In genomic region chr6:33211666-33212422, GRCh38 we compare ENCODE assay signal across 20 cellular contexts. TPM values are rescaled to one million over a fixed set of nuclear protein-coding genes. Genes with fewer than 3 reads are reported as not detected.
DNase-seq lines count a peak whose midpoint lies in the region; ATAC-seq and TF ChIP-seq lines count a peak whose summit lies in the region.
"Had no signal": no experiment of that assay in that cellular context is flagged by ENCODE, and none has a peak within 500 bp of the region (broad histone marks: within the 10 kb centered on the region; RNA-seq: fewer than 3 reads in every experiment).

No MANE protein-coding gene starts in this region.

- no peaks in the 10 kb centered on the region for H4K20me1 ChIP-seq in GM23248 (ENCODE audit: insufficient read depth)

- no peak for TF ChIP-seq POLR2A in NB4 (IDR thresholded peaks at IDR 0.05; ENCODE audit: extremely low read depth, insufficient read length)

- peaks cover 25% of the 10 kb centered on the region for H3K27me3 Mint-ChIP-seq in neural crest cell (ENCODE audit: low read depth)
- H3K27me3 Mint-ChIP-seq in stimulated activated naive CD8-positive, alpha-beta T cell treated with anti-CD3 and anti-CD28 coated beads, Interleukin-15, amount 100 ng/mL, for 72 hours: peaks cover 17% of the 10 kb centered on the region
- H3K27me3 Mint-ChIP-seq in activated CD8-positive, alpha-beta memory T cell treated with anti-CD3 and anti-CD28 coated beads, Interleukin-2, amount 10 ng/mL, durations not matched to agents 7 days and 5 days: peaks cover 28% of the 10 kb centered on the region

- no peak for DNase-seq in GM23248
- DNase-seq in NB4 (ENCODE audit: low read depth): peak; percentile 12
- DNase-seq in epithelial cell of proximal tubule (ENCODE audit: low read depth): no peak
- no peak for DNase-seq in neural crest cell (ENCODE audit: low read depth, low spot score)
- no peak for DNase-seq in stimulated activated naive CD8-positive, alpha-beta T cell treated with anti-CD3 and anti-CD28 coated beads, Interleukin-15, amount 100 ng/mL, for 72 hours
- DNase-seq in activated CD8-positive, alpha-beta memory T cell treated with anti-CD3 and anti-CD28 coated beads, Interleukin-2, amount 10 ng/mL, durations not matched to agents 7 days and 5 days: no peak
- no peak for DNase-seq in activated CD4-positive, alpha-beta T cell treated with anti-CD3 and anti-CD28 coated beads, Interleukin-2, amount 50 U/mL, for 48 hours
- DNase-seq: activated CD4-positive, alpha-beta T cell treated with anti-CD3 and anti-CD28 coated beads, Interleukin-2, amount 10 ng/mL, durations not matched to agents 24 days and 14 days; activated T-cell treated with anti-CD3 and anti-CD28 coated beads for 4 hours; dermis blood vessel endothelial cell; head of caudate nucleus; mucosa of descending colon; NCI-H1105; NCI-H2107; NCI-H526; small intestine had no signal

- H3K36me3 Mint-ChIP-seq in neural crest cell (ENCODE audit: low read depth): peaks cover 10% of the 10 kb centered on the region
- peaks cover 18% of the 10 kb centered on the region for H3K36me3 Mint-ChIP-seq in activated CD8-positive, alpha-beta memory T cell treated with anti-CD3 and anti-CD28 coated beads, Interleukin-2, amount 10 ng/mL, durations not matched to agents 7 days and 5 days

- in situ Hi-C loops in GM23248 (cut with MboI): no loop called here

- H3K4me1 Mint-ChIP-seq in neural crest cell: peaks cover 40% of the 10 kb centered on the region
- H3K4me1 Mint-ChIP-seq in stimulated activated naive CD8-positive, alpha-beta T cell treated with anti-CD3 and anti-CD28 coated beads, Interleukin-15, amount 100 ng/mL, for 72 hours: peaks cover 81% of the 10 kb centered on the region
- H3K4me1 Mint-ChIP-seq in activated CD8-positive, alpha-beta memory T cell treated with anti-CD3 and anti-CD28 coated beads, Interleukin-2, amount 10 ng/mL, durations not matched to agents 7 days and 5 days: peaks cover 29% of the 10 kb centered on the region

- H3K9me3 ChIP-seq in GM23248 (ENCODE audit: low read depth): no peaks in the 10 kb centered on the region
- H3K9me3 ChIP-seq: breast epithelium, esophagus muscularis mucosa, mucosa of descending colon had no signal

- peak overlapping the region; percentile 78 for H3K4me3 ChIP-seq in GM23248
- no peak overlapping the region for H3K4me3 ChIP-seq in NB4 (ENCODE audit: low read depth, low read length)
- H3K4me3 ChIP-seq in epithelial cell of proximal tubule (ENCODE audit: low read depth, low read length): no peak overlapping the region
- H3K4me3 ChIP-seq: mucosa of descending colon had no signal

- ATAC-seq in stimulated activated naive CD8-positive, alpha-beta T cell treated with anti-CD3 and anti-CD28 coated beads, Interleukin-15, amount 100 ng/mL, for 72 hours: no peak
- ATAC-seq in activated CD8-positive, alpha-beta memory T cell treated with anti-CD3 and anti-CD28 coated beads, Interleukin-2, amount 10 ng/mL, durations not matched to agents 7 days and 5 days: no peak
- ATAC-seq: mucosa of descending colon had no signal

- H3K4me2 ChIP-seq in GM23248 (ENCODE audit: unreplicated experiment): no peak overlapping the region

- H3K4me1 ChIP-seq in GM23248 (ENCODE audit: insufficient read depth): peaks cover 17% of the 10 kb centered on the region

- no peak overlapping the region for H3K9ac ChIP-seq in GM23248
- H3K9ac ChIP-seq: parathyroid adenoma had no signal

- H3K27me3 ChIP-seq in GM23248 (replicated peaks; ENCODE audit: insufficient read depth): no peaks in the 10 kb centered on the region
- H3K27me3 ChIP-seq: breast epithelium, esophagus muscularis mucosa had no signal

- H3K9me3 Mint-ChIP-seq in neural crest cell: no peaks in the 10 kb centered on the region
- no peaks in the 10 kb centered on the region for H3K9me3 Mint-ChIP-seq in stimulated activated naive CD8-positive, alpha-beta T cell treated with anti-CD3 and anti-CD28 coated beads, Interleukin-15, amount 100 ng/mL, for 72 hours
- H3K9me3 Mint-ChIP-seq in activated CD8-positive, alpha-beta memory T cell treated with anti-CD3 and anti-CD28 coated beads, Interleukin-2, amount 10 ng/mL, durations not matched to agents 7 days and 5 days (ENCODE audit: low read depth): no peaks in the 10 kb centered on the region
- H3K9me3 Mint-ChIP-seq: activated CD4-positive, alpha-beta T cell treated with anti-CD3 and anti-CD28 coated beads, Interleukin-2, amount 10 ng/mL, durations not matched to agents 24 days and 14 days; activated naive CD4-positive, alpha-beta T cell treated with anti-CD3 and anti-CD28 coated beads, Interleukin-2, amount 50 U/mL, for 24 hours had no signal

- no peak overlapping the region for H3K27ac ChIP-seq in GM23248
- H3K27ac ChIP-seq: breast epithelium had no signal

- TF ChIP-seq CTCF in NB4 (IDR thresholded peaks at IDR 0.05; ENCODE audit: low read depth, low read length): no peak
- TF ChIP-seq CTCF in epithelial cell of proximal tubule (conservative IDR thresholded peaks at IDR 0.05; ENCODE audit: low read depth, low read length): peak; percentile 6
- no peak for TF ChIP-seq CTCF in neural crest cell (conservative IDR thresholded peaks at IDR 0.05)

- no peak overlapping the region for H2AFZ ChIP-seq in GM23248
- H2AFZ ChIP-seq: parathyroid adenoma had no signal

- peaks cover 13% of the 10 kb centered on the region; the same call in 1 of the 2 replicates for H3F3A ChIP-seq in GM23248 (ENCODE audit: insufficient read depth)

- no peaks in the 10 kb centered on the region for H3K9me2 ChIP-seq in GM23248 (ENCODE audit: insufficient read depth)

- peak overlapping the region; percentile 92 for H3K4me3 Mint-ChIP-seq in neural crest cell
- H3K4me3 Mint-ChIP-seq in stimulated activated naive CD8-positive, alpha-beta T cell treated with anti-CD3 and anti-CD28 coated beads, Interleukin-15, amount 100 ng/mL, for 72 hours: no peak overlapping the region
- no peak overlapping the region for H3K4me3 Mint-ChIP-seq in activated CD8-positive, alpha-beta memory T cell treated with anti-CD3 and anti-CD28 coated beads, Interleukin-2, amount 10 ng/mL, durations not matched to agents 7 days and 5 days

- CTCF ChIA-PET in activated CD8-positive, alpha-beta memory T cell treated with anti-CD3 and anti-CD28 coated beads, Interleukin-2, amount 10 ng/mL, durations not matched to agents 7 days and 5 days (lab: Charles Lee): no interaction called here

- no peak overlapping the region for H3K27ac Mint-ChIP-seq in neural crest cell (ENCODE audit: unreplicated experiment)
- H3K27ac Mint-ChIP-seq in stimulated activated naive CD8-positive, alpha-beta T cell treated with anti-CD3 and anti-CD28 coated beads, Interleukin-15, amount 100 ng/mL, for 72 hours: no peak overlapping the region
- H3K27ac Mint-ChIP-seq in activated CD8-positive, alpha-beta memory T cell treated with anti-CD3 and anti-CD28 coated beads, Interleukin-2, amount 10 ng/mL, durations not matched to agents 7 days and 5 days: no peak overlapping the region
- H3K27ac Mint-ChIP-seq: activated CD4-positive, alpha-beta T cell treated with anti-CD3 and anti-CD28 coated beads, Interleukin-2, amount 10 ng/mL, durations not matched to agents 24 days and 14 days had no signal

- peaks cover 9% of the 10 kb centered on the region for H3K79me2 ChIP-seq in GM23248 (ENCODE audit: insufficient read depth)
- H3K79me2 ChIP-seq: parathyroid adenoma had no signal

- 93 to 94% methylated on average over 16 to 18 of the region's 18 CpGs for WGBS in GM23248 (ENCODE audit: low coverage in 1 of 2, low lambda C conversion rate in 2 of 2, missing lambda C conversion rate in 2 of 2), 2 experiments

- H3K36me3 ChIP-seq in GM23248 (ENCODE audit: low read depth): 0 out of 2 replicates have a peak, but pooled peaks cover 5% of the 10 kb centered on the region
- H3K36me3 ChIP-seq: breast epithelium had no signal

RNA-seq across cellular contexts. Expression of gene RING1, which starts 3.5 kb away (rescaled TPM):
- 35.8 and 37.6 TPM in 2 replicates for total RNA-seq in GM23248 (2014; rRNA removed; shearing (Covaris generic))
- polyA plus RNA-seq in GM23248 (2016; fragmentation: Nextera tagmentation; extraction: Ambion mirVana): 11.3 and 12.7 TPM in 2 replicates
- total RNA-seq in epithelial cell of proximal tubule: 11.3 and 17.2 TPM in 2 replicates
- total RNA-seq in neural crest cell: 61.2 and 61.7 TPM in 2 replicates
- 10 to 100 TPM; 32.6 to 37.8 TPM for total RNA-seq in activated CD8-positive, alpha-beta memory T cell treated with anti-CD3 and anti-CD28 coated beads, Interleukin-2, amount 10 ng/mL, durations not matched to agents 7 days and 5 days

RNA-seq across cellular contexts. Expression of gene HSD17B8, which starts 7.4 kb away (rescaled TPM):
- 1.8 and 3.7 TPM in 2 replicates for total RNA-seq in GM23248 (2014; rRNA removed; shearing (Covaris generic))
- 5.3 and 5.6 TPM in 2 replicates for polyA plus RNA-seq in GM23248 (2016; fragmentation: Nextera tagmentation; extraction: Ambion mirVana)
- total RNA-seq in epithelial cell of proximal tubule (16.3 and 16.9 TPM in 2 replicates), neural crest cell (3.3 and 4.4 TPM in 2 replicates)
- 10 to 100 TPM; 18.6 to 20.9 TPM for total RNA-seq in activated CD8-positive, alpha-beta memory T cell treated with anti-CD3 and anti-CD28 coated beads, Interleukin-2, amount 10 ng/mL, durations not matched to agents 7 days and 5 days

RNA-seq across cellular contexts. Expression of gene SLC39A7, which starts 11.2 kb away (rescaled TPM):
- total RNA-seq in GM23248 (2014; rRNA removed; shearing (Covaris generic)): 126 and 147 TPM in 2 replicates
- 24.7 and 26.9 TPM in 2 replicates for polyA plus RNA-seq in GM23248 (2016; fragmentation: Nextera tagmentation; extraction: Ambion mirVana)
- total RNA-seq in epithelial cell of proximal tubule (70.8 and 97.8 TPM in 2 replicates), neural crest cell (95.7 and 103 TPM in 2 replicates)
- 10 to 100 TPM; 50.1 to 63.9 TPM for total RNA-seq in activated CD8-positive, alpha-beta memory T cell treated with anti-CD3 and anti-CD28 coated beads, Interleukin-2, amount 10 ng/mL, durations not matched to agents 7 days and 5 days

RNA-seq across cellular contexts. Expression of gene RXRB, which starts 11.4 kb away (rescaled TPM):
- total RNA-seq in GM23248 (2014; rRNA removed; shearing (Covaris generic)): 27.7 and 28.8 TPM in 2 replicates
- 28.1 and 28.9 TPM in 2 replicates for polyA plus RNA-seq in GM23248 (2016; fragmentation: Nextera tagmentation; extraction: Ambion mirVana)
- total RNA-seq in epithelial cell of proximal tubule: 15.0 and 15.1 TPM in 2 replicates
- total RNA-seq in neural crest cell: 31.8 and 33.1 TPM in 2 replicates
- total RNA-seq in activated CD8-positive, alpha-beta memory T cell treated with anti-CD3 and anti-CD28 coated beads, Interleukin-2, amount 10 ng/mL, durations not matched to agents 7 days and 5 days: 10 to 100 TPM; 36.0 to 38.9 TPM

RNA-seq across cellular contexts. Expression of gene COL11A2, which starts 19.6 kb away (rescaled TPM):
- 0.25 and 0.32 TPM in 2 replicates for total RNA-seq in GM23248 (2014; rRNA removed; shearing (Covaris generic))
- polyA plus RNA-seq in GM23248 (2016; fragmentation: Nextera tagmentation; extraction: Ambion mirVana): 0.05 and 0.31 TPM in 2 replicates
- total RNA-seq in epithelial cell of proximal tubule (0.06 and 0.07 TPM in 2 replicates), neural crest cell (4.2 and 5.9 TPM in 2 replicates)
- total RNA-seq in activated CD8-positive, alpha-beta memory T cell treated with anti-CD3 and anti-CD28 coated beads, Interleukin-2, amount 10 ng/mL, durations not matched to agents 7 days and 5 days: under 1 TPM; 0.77 to 0.79 TPM
